7 cellular contexts compared by ENCODE assay signal in genomic region chr17:4966844-4967538, GRCh38. TPM values are rescaled to one million over a fixed set of nuclear protein-coding genes. Genes with fewer than 3 reads are reported as not detected.
DNase-seq lines count a peak whose midpoint lies in the region; ATAC-seq, FAIRE-seq and TF ChIP-seq lines count a peak whose summit lies in the region.

No MANE protein-coding gene starts in this region.

- DNase-seq in GM18507 (ENCODE audit: extremely low spot score, insufficient read length, low read depth) (peak; percentile 91), NCI-H1694 (lab: John Stamatoyannopoulos, UW) (peak; percentile 99), T-helper 1 cell (peak; percentile 88 to 99 (median 92)), astrocyte of the spinal cord (ENCODE audit: low read depth, low spot score) (peak; percentile 100), hippocampal formation (lab: John Stamatoyannopoulos, UW) (peak; percentile 98 to 100), renal cortical epithelial cell (ENCODE audit: low read depth) (peak; percentile 99)

- H3K4me3 ChIP-seq in astrocyte of the spinal cord (ENCODE audit: low read depth, low read length), result peak overlapping the region; percentile 65

- in situ Hi-C loops in astrocyte of the spinal cord (cut with HindIII; ENCODE audit: low sequenced_read_pairs), result no loop called here

- peak; percentile 87 for ATAC-seq in HG02885 (IDR thresholded peaks at IDR 0.05; ENCODE audit: poor library complexity, unreplicated experiment)

- no peak for TF ChIP-seq CTCF in astrocyte of the spinal cord (IDR thresholded peaks at IDR 0.05; ENCODE audit: low read depth, low read length)

- FAIRE-seq in GM18507 (lab: Jason Lieb, UNC), result peak; percentile 100

RNA-seq across cellular contexts. Expression of gene SPAG7, which starts 0.6 kb away (rescaled TPM):
- 45.7 and 66.5 TPM in 2 replicates for total RNA-seq in renal cortical epithelial cell

RNA-seq across cellular contexts. Expression of gene ENO3, which starts 16.1 kb away (rescaled TPM):
- 5.3 and 6.6 TPM in 2 replicates for total RNA-seq in renal cortical epithelial cell

RNA-seq across cellular contexts. Expression of gene PFN1, which starts 18.7 kb away (rescaled TPM):
- total RNA-seq in renal cortical epithelial cell, result 549 and 701 TPM in 2 replicates

RNA-seq across cellular contexts. Expression of gene CAMTA2, which starts 20.5 kb away (rescaled TPM):
- 0.87 and 37.9 TPM in 2 replicates for total RNA-seq in renal cortical epithelial cell

RNA-seq across cellular contexts. Expression of gene RNF167, which starts 26.9 kb away (rescaled TPM):
- total RNA-seq in renal cortical epithelial cell, result 16.1 and 43.6 TPM in 2 replicates

Comparison
In these comparisons a context has a peak if more than half of its experiments do, and no peak if none do; other contexts are left out.
1. Peak in every context shown above with its lines: DNase-seq, ATAC-seq and H3K4me3 ChIP-seq.